ENCODE assay signal across 8 cellular contexts in the genomic region with DNA sequence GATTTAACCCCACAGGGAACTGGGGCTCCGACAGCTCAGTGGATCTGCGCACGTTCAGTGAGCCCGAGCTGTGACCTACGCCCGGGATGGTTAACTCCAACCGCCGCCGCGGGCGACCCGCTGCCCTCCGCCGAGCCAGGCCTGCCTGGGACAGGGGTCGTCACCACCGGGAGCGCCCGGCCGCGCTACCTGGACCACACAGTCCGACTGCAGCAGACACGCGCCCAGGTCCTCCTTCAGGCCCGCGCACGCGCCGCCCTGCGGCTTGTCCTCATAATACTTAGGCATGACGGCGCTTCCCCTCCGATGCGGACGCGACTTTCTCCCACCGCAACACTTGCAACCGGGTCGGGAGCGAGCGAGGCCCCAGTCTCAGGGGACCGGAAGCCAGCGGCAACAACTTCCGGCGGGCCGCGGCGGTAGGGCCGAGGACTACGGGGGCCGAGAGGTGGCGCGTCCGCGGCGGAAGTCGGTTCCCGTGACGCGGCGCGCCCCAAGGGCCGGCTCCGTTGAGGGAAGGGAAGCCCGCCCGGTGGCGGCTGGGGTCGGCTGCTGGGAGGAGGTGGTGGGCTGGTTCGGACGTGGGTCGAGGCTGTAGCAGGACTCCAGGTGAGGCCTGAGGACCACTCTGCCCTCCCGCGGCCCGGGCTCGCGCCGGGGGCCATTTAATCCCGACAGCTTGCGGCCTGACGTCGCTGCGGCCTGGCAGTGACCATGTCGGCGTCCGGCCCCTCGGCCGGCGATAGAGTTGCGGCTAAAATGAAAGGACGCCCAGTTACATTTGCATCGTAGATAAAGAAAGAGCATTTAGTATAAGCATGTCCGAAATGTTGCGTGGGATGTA. TPM values are rescaled to one million over a fixed set of nuclear protein-coding genes. Genes with fewer than 3 reads are reported as not detected.
A peak's percentile ranks its signal among the peaks of the same experiment; 100 is the strongest.
DNase-seq lines count a peak whose midpoint lies in the region; ATAC-seq and TF ChIP-seq lines count a peak whose summit lies in the region.

A gene with protein sequence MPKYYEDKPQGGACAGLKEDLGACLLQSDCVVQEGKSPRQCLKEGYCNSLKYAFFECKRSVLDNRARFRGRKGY (minus strand): TSS at position 395 of the 844 bp plus-strand sequence. CDS start 107 bp downstream, at position 288.
A gene with protein sequence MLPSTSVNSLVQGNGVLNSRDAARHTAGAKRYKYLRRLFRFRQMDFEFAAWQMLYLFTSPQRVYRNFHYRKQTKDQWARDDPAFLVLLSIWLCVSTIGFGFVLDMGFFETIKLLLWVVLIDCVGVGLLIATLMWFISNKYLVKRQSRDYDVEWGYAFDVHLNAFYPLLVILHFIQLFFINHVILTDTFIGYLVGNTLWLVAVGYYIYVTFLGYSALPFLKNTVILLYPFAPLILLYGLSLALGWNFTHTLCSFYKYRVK (plus strand): TSS at position 472 of the 844 bp plus-strand sequence. CDS start 1,171 bp downstream, outside the sequence.

- no peaks in the 10 kb centered on the region for H3K27me3 Mint-ChIP-seq in activated naive CD4-positive, alpha-beta T cell treated with anti-CD3 and anti-CD28 coated beads, Interleukin-2, amount 50 U/mL, for 24 hours

- H3K36me3 Mint-ChIP-seq in activated naive CD4-positive, alpha-beta T cell treated with anti-CD3 and anti-CD28 coated beads, Interleukin-2, amount 50 U/mL, for 24 hours = peaks cover 15% of the 10 kb centered on the region

- CTCF ChIA-PET in GM10248 (lab: Yijun Ruan, JAX) = interaction anchor here (0.8 to 3.0 kb wide), 5 partner anchors 40 to 196 kb away, joined by 3 to 9 read pairs (median 4); no protein-coding TSS in a partner anchor

- peak within 1 kb of the TSS; percentile 91 for H3K4me3 Mint-ChIP-seq in activated naive CD4-positive, alpha-beta T cell treated with anti-CD3 and anti-CD28 coated beads, Interleukin-2, amount 50 U/mL, for 24 hours

- peak within 1 kb of the TSS; percentile 67 for H3K27ac ChIP-seq in temporal lobe (ENCODE audit: low read depth, low read length)

- peak within 1 kb of the TSS; percentile 93 for H3K27ac Mint-ChIP-seq in activated naive CD4-positive, alpha-beta T cell treated with anti-CD3 and anti-CD28 coated beads, Interleukin-2, amount 50 U/mL, for 24 hours

- POLR2A ChIA-PET in GM10248 (lab: Yijun Ruan, JAX) = no interaction called here

- DNase-seq in GM10248 (ENCODE audit: extremely low spot score) (peak; percentile 97), NCI-H1092 treated with DMSO at 0.1 percent for 48 hours (lab: John Stamatoyannopoulos, UW) (peak; percentile 74), glomerular visceral epithelial cell (ENCODE audit: extremely low spot score) (peak; percentile 90), omental fat pad (ENCODE audit: low spot score) (peak; percentile 62)

- H3K9me3 Mint-ChIP-seq in activated naive CD4-positive, alpha-beta T cell treated with anti-CD3 and anti-CD28 coated beads, Interleukin-2, amount 50 U/mL, for 24 hours = no peaks in the 10 kb centered on the region

- TF ChIP-seq CTCF in GM10248 (IDR thresholded peaks at IDR 0.05; ENCODE audit: control extremely low read depth, extremely low read depth, low read depth, missing control alignments) (no peak), omental fat pad (IDR thresholded peaks at IDR 0.05) (no peak)

- peaks cover 73% of the 10 kb centered on the region for H3K4me1 Mint-ChIP-seq in activated naive CD4-positive, alpha-beta T cell treated with anti-CD3 and anti-CD28 coated beads, Interleukin-2, amount 50 U/mL, for 24 hours

- peak; percentile 78 for ATAC-seq in HG02610 (IDR thresholded peaks at IDR 0.05; ENCODE audit: unreplicated experiment)
- peak; percentile 91 for ATAC-seq in SK-N-SH treated with all-trans-retinoic acid at 6 μM for 48 hours
- peak; percentile 97 for ATAC-seq in omental fat pad (ENCODE audit: low FRiP score)

TF ChIP-seq in SK-N-SH treated with all-trans-retinoic acid at 6 μM for 48 hours, 23 proteins besides CTCF, POLR2A, EP300 and RAD21:
- TF ChIP-seq ISL1 (CRISPR knock-in tag; IDR thresholded peaks at IDR 0.05) (no peak), PPARA (CRISPR knock-in tag; IDR thresholded peaks at IDR 0.05; ENCODE audit: borderline replicate concordance) (no peak), TOX (CRISPR knock-in tag; IDR thresholded peaks at IDR 0.05; ENCODE audit: borderline replicate concordance) (no peak), SNAI2 (CRISPR knock-in tag; IDR thresholded peaks at IDR 0.05) (no peak), ZFP3 (CRISPR knock-in tag; IDR thresholded peaks at IDR 0.05) (0 out of 2 replicates have a peak, but pooled peaks have one; percentile 66), ZNF70 (CRISPR knock-in tag; IDR thresholded peaks at IDR 0.05) (no peak), ZC3H10 (CRISPR knock-in tag; IDR thresholded peaks at IDR 0.05) (no peak), PATZ1 (CRISPR knock-in tag; IDR thresholded peaks at IDR 0.05; ENCODE audit: borderline replicate concordance) (no peak), TCF4 (CRISPR knock-in tag; IDR thresholded peaks at IDR 0.05; ENCODE audit: borderline replicate concordance) (no peak)

RNA-seq across cellular contexts. Expression of the first gene that starts in this region (rescaled TPM):
- 10 to 100 TPM; 17.6 to 40.0 (median 21.6) TPM for total RNA-seq in omental fat pad
- total RNA-seq in temporal lobe = 49.2 TPM

RNA-seq across cellular contexts. Expression of the second gene that starts in this region (rescaled TPM):
- total RNA-seq in omental fat pad (10 to 100 TPM; 32.9 to 56.4 (median 49.7) TPM), temporal lobe (32.5 TPM)

Comparison
In these comparisons a context has a peak if more than half of its experiments do, and no peak if none do; other contexts are left out.
1. Peak in every context shown above with its lines: DNase-seq, ATAC-seq and H3K27ac ChIP-seq.